ENCODE assay signal across 9 cellular contexts in genomic region chr17:82548681-82549303, GRCh38.
A peak's percentile ranks its signal among the peaks of the same experiment; 100 is the strongest.
DNase-seq lines count a peak whose midpoint lies in the region; ATAC-seq and TF ChIP-seq lines count a peak whose summit lies in the region.
"Had no signal": no experiment of that assay in that cellular context is flagged by ENCODE, and none has a peak within 500 bp of the region (broad histone marks: within the 10 kb centered on the region; RNA-seq: fewer than 3 reads in every experiment).

No MANE protein-coding gene starts in this region.

- no peak for ATAC-seq in HG03442 (IDR thresholded peaks at IDR 0.05; ENCODE audit: unreplicated experiment)

- H3K4me1 ChIP-seq in muscle layer of duodenum (ENCODE audit: control insufficient read depth in 1 of 2, insufficient read depth in 2 of 2, low read length in 2 of 2) = peaks cover 18 to 49% of the 10 kb centered on the region in 2 donors

- no peaks in the 10 kb centered on the region for H3K9me3 ChIP-seq in muscle layer of duodenum (ENCODE audit: control insufficient read depth in 1 of 2, low read length in 2 of 2)

- peak; percentile 52 for DNase-seq in Ammon's horn (ENCODE audit: low spot score)
- DNase-seq in LoVo (ENCODE audit: low spot score) = peak; percentile 54
- DNase-seq in erythroblast (lab: John Stamatoyannopoulos, UW) = peak; percentile 40 to 42
- no peak for DNase-seq in NCI-H128 (lab: John Stamatoyannopoulos, UW; ENCODE audit: unreplicated experiment)
- DNase-seq in NCI-H69 (lab: John Stamatoyannopoulos, UW) = no peak
- DNase-seq in activated effector memory CD4-positive, alpha-beta T cell treated with anti-CD3 and anti-CD28 coated beads, Interleukin-2, amount 50 U/mL, for 16 hours = no peak
- DNase-seq: activated CD4-positive, alpha-beta T cell treated with anti-CD3 and anti-CD28 coated beads for 48 hours had no signal

- no peaks in the 10 kb centered on the region for H3K36me3 ChIP-seq in muscle layer of duodenum (ENCODE audit: control insufficient read depth in 1 of 2, insufficient read depth in 2 of 2, low read length in 2 of 2)

- no peak overlapping the region for H3K4me3 ChIP-seq in muscle layer of duodenum (ENCODE audit: low read depth in 1 of 2, low read length in 2 of 2)

- peak overlapping the region; percentile 26 for H3K27ac ChIP-seq in muscle layer of duodenum (ENCODE audit: low read length)

- H3K27me3 ChIP-seq in muscle layer of duodenum (ENCODE audit: low read depth, low read length) = no peaks in the 10 kb centered on the region

- TF ChIP-seq POLR2A in erythroblast (IDR thresholded peaks at IDR 0.05; ENCODE audit: low read length) = no peak

Comparison
In these comparisons a context has a peak if more than half of its experiments do, and no peak if none do; other contexts are left out.
1. DNase-seq: peak in Ammon's horn (single experiment), LoVo (single experiment) and erythroblast (2 of 2); none in NCI-H128 (single experiment), NCI-H69 (single experiment) and activated effector memory CD4-positive, alpha-beta T cell treated with anti-CD3 and anti-CD28 coated beads, Interleukin-2, amount 50 U/mL, for 16 hours (single experiment).